8 cellular contexts compared by ENCODE assay signal in genomic region chr12:110741371-110741770, GRCh38. TPM values are rescaled to one million over a fixed set of nuclear protein-coding genes. Genes with fewer than 3 reads are reported as not detected.
DNase-seq lines count a peak whose midpoint lies in the region; ATAC-seq and TF ChIP-seq lines count a peak whose summit lies in the region.

No MANE protein-coding gene starts in this region.

- H3K79me2 ChIP-seq in fibroblast of lung (ENCODE audit: control insufficient read depth, insufficient read depth, low read length) (peaks cover 62% of the 10 kb centered on the region), trophoblast cell (ENCODE audit: control insufficient read depth, insufficient read depth, low read length, poor library complexity) (peaks cover 24% of the 10 kb centered on the region)

- H3K79me1 ChIP-seq in trophoblast cell (ENCODE audit: low read length): peaks cover 7% of the 10 kb centered on the region

- peak overlapping the region; percentile 89 for H3K4me3 ChIP-seq in SK-N-MC
- H3K4me3 ChIP-seq in fibroblast of lung (replicated peaks in 1 of 4; ENCODE audit: control extremely low read depth in 1 of 4, insufficient read depth in 1 of 4, low read depth in 3 of 4, low read length in 4 of 4): peak overlapping the region; percentile 75 to 98 (median 93)
- no peak overlapping the region for H3K4me3 ChIP-seq in trophoblast cell (ENCODE audit: low read depth, low read length)

- no peak overlapping the region for H2BK12ac ChIP-seq in trophoblast cell (ENCODE audit: low read length)

- TF ChIP-seq CTCF in fibroblast of lung (conservative IDR thresholded peaks at IDR 0.05 in 1 of 2, IDR thresholded peaks at IDR 0.05 in 1 of 2; ENCODE audit: low read depth in 1 of 2, low read length in 2 of 2): no peak

- H2AFZ ChIP-seq in fibroblast of lung (ENCODE audit: low read length) (no peak overlapping the region), trophoblast cell (ENCODE audit: insufficient read depth, low read length, poor library complexity) (no peak overlapping the region)

- no peak overlapping the region for H3K14ac ChIP-seq in trophoblast cell (ENCODE audit: low read length)

- H3K4ac ChIP-seq in trophoblast cell (ENCODE audit: low read depth, low read length): peak overlapping the region; percentile 92

- H4K12ac ChIP-seq in trophoblast cell (ENCODE audit: low read depth, low read length): no peak overlapping the region

- peak; percentile 42 for DNase-seq in DMS53 (lab: John Stamatoyannopoulos, UW)
- DNase-seq in DMS53 treated with DMSO at 0.1 percent for 48 hours (lab: John Stamatoyannopoulos, UW; ENCODE audit: unreplicated experiment): no peak
- DNase-seq in SK-N-MC (ENCODE audit: low read depth, low spot score): no peak
- peak in 1 of 2 donors; percentile 17 for DNase-seq in fibroblast of lung (ENCODE audit: low read depth in 2 of 2)
- DNase-seq in trophoblast cell: no peak
- no peak for DNase-seq in SKM-1 treated with dmso at 0.1 percent for 144 hours (lab: John Stamatoyannopoulos, UW; ENCODE audit: unreplicated experiment)
- no peak for DNase-seq in hepatic stellate cell (ENCODE audit: low spot score)

- no peak for ATAC-seq in HG03439 (IDR thresholded peaks at IDR 0.05; ENCODE audit: unreplicated experiment)

- H3K27me3 ChIP-seq in fibroblast of lung (ENCODE audit: control insufficient read depth, insufficient read depth, low read length): no peaks in the 10 kb centered on the region
- no peaks in the 10 kb centered on the region for H3K27me3 ChIP-seq in trophoblast cell (ENCODE audit: insufficient read depth, low read length)

- H3K9ac ChIP-seq in SK-N-MC (ENCODE audit: insufficient read length): peak overlapping the region; percentile 96
- no peak overlapping the region for H3K9ac ChIP-seq in fibroblast of lung (ENCODE audit: insufficient read depth, low read length)
- no peak overlapping the region for H3K9ac ChIP-seq in trophoblast cell (ENCODE audit: low read length)

- no CpG with 5 or more reads among the region's 5 CpGs for WGBS in trophoblast cell (ENCODE audit: extremely low coverage, insufficient coverage, insufficient read length)

- no peak overlapping the region for H4K91ac ChIP-seq in trophoblast cell (ENCODE audit: low read depth, low read length)

- H3K36me3 ChIP-seq in SK-N-MC (ENCODE audit: insufficient read depth, low read length) (peaks cover 21% of the 10 kb centered on the region), fibroblast of lung (ENCODE audit: control insufficient read depth, insufficient read depth, low read length) (no peaks in the 10 kb centered on the region), trophoblast cell (ENCODE audit: control insufficient read depth in 1 of 2, insufficient read depth in 2 of 2, low read length in 2 of 2) (peaks cover 2 to 4% of the 10 kb centered on the region in 2 experiments)

- no peak overlapping the region for H4K8ac ChIP-seq in trophoblast cell (ENCODE audit: low read depth, low read length)

- H3K9me3 ChIP-seq in SK-N-MC (ENCODE audit: low read depth, low read length): no peaks in the 10 kb centered on the region
- no peaks in the 10 kb centered on the region for H3K9me3 ChIP-seq in fibroblast of lung (ENCODE audit: control insufficient read depth, insufficient read depth, low read depth, low read length)
- H3K9me3 ChIP-seq in trophoblast cell (ENCODE audit: insufficient read depth, low read depth, low read length): no peaks in the 10 kb centered on the region

- H3K4me1 ChIP-seq in fibroblast of lung (ENCODE audit: control insufficient read depth, extremely low read depth, insufficient read depth, low read length): peaks cover 8% of the 10 kb centered on the region
- H3K4me1 ChIP-seq in trophoblast cell (ENCODE audit: control insufficient read depth in 1 of 2, insufficient read depth in 2 of 2, low read length in 2 of 2): peaks cover 4 to 7% of the 10 kb centered on the region in 2 experiments

- no peak overlapping the region for H2BK5ac ChIP-seq in trophoblast cell (ENCODE audit: low read depth, low read length, poor library complexity)

- H3K18ac ChIP-seq in trophoblast cell (ENCODE audit: low read length): no peak overlapping the region

- no peak overlapping the region for H3K23ac ChIP-seq in trophoblast cell (ENCODE audit: low read length)

- H2BK120ac ChIP-seq in trophoblast cell (ENCODE audit: insufficient read depth, low read length, poor library complexity): no peak overlapping the region

- H4K20me1 ChIP-seq in fibroblast of lung (ENCODE audit: control insufficient read depth, extremely low read depth, insufficient read depth, low read length): peaks cover 7% of the 10 kb centered on the region

- peak overlapping the region; percentile 96 for H3K4me2 ChIP-seq in fibroblast of lung (ENCODE audit: extremely low read depth, insufficient read depth, low read length)
- H3K4me2 ChIP-seq in trophoblast cell (ENCODE audit: low read length): peak overlapping the region; percentile 66

- H3K27ac ChIP-seq in SK-N-MC: no peak overlapping the region
- H3K27ac ChIP-seq in fibroblast of lung (ENCODE audit: insufficient read depth, low read length): peak overlapping the region; percentile 73
- H3K27ac ChIP-seq in trophoblast cell (ENCODE audit: low read depth, low read length): no peak overlapping the region

- no peak overlapping the region for H2AK5ac ChIP-seq in trophoblast cell (ENCODE audit: low read length)

RNA-seq across cellular contexts. Expression of gene PPP1CC, which starts 1.3 kb away (rescaled TPM):
- total RNA-seq in fibroblast of lung: 98.9 and 112 TPM in 2 replicates
- 110 and 125 TPM in 2 replicates for polyA plus RNA-seq in fibroblast of lung
- polyA plus RNA-seq in fibroblast of lung (2012): 90.9 and 113 TPM in 2 replicates
- polyA minus RNA-seq in fibroblast of lung (ENCODE audit: low replicate concordance): 31.4 and 40.3 TPM in 2 replicates
- polyA plus RNA-seq in trophoblast cell (2013): 119 and 124 TPM in 2 replicates

RNA-seq across cellular contexts. Expression of gene HVCN1, which starts 52.5 kb away (rescaled TPM):
- total RNA-seq in fibroblast of lung: 5.9 and 7.4 TPM in 2 replicates
- 3.6 and 3.8 TPM in 2 replicates for polyA plus RNA-seq in fibroblast of lung
- 2.5 and 2.7 TPM in 2 replicates for polyA plus RNA-seq in fibroblast of lung (2012)
- polyA minus RNA-seq in fibroblast of lung (ENCODE audit: low replicate concordance): 3.0 and 5.2 TPM in 2 replicates
- 0.99 and 1.2 TPM in 2 replicates for polyA plus RNA-seq in trophoblast cell (2013)
